Comparison of ENCODE assay signal across 11 cellular contexts in genomic region chr10:86759073-86759672, GRCh38. TPM values are rescaled to one million over a fixed set of nuclear protein-coding genes. Genes with fewer than 3 reads are reported as not detected.
DNase-seq lines count a peak whose midpoint lies in the region; ATAC-seq and TF ChIP-seq lines count a peak whose summit lies in the region.
"Had no signal": no experiment of that assay in that cellular context is flagged by ENCODE, and none has a peak within 500 bp of the region (broad histone marks: within the 10 kb centered on the region; RNA-seq: fewer than 3 reads in every experiment).

No MANE protein-coding gene starts in this region.

- no peak for ATAC-seq in aorta (ENCODE audit: low FRiP score)

- no peak overlapping the region for H3K4me2 ChIP-seq in Karpas-422 (ENCODE audit: low read depth, low read length, poor library complexity, severe bottlenecking)
- H3K4me2 ChIP-seq: KMS-11 had no signal

- 0 out of 2 replicates have a peak, but pooled peaks cover 7% of the 10 kb centered on the region for H4K20me1 ChIP-seq in Karpas-422 (ENCODE audit: insufficient read depth, low read depth, low read length)

- no peak overlapping the region for H3K9ac ChIP-seq in Karpas-422 (ENCODE audit: low read length)
- H3K9ac ChIP-seq: KMS-11 had no signal

- intact Hi-C loops in cardiac septum (cut with DNase I) (no loop called here), ascending aorta (cut with DNase I) (loop anchor here (5.0 kb wide), 4 partner anchors 38 to 208 kb away; partner anchors contain the start of gene ADIRF), aorta (cut with DNase I) (loop anchor here in 1 of 2 donors (2.0 to 5.0 kb wide), 3 partner anchors 58 to 138 kb away; no protein-coding TSS in a partner anchor)

- H3K4me3 ChIP-seq in right atrium auricular region (peak overlapping the region; percentile 62 to 70), ascending aorta (peak overlapping the region; percentile 82 to 96), aorta (ENCODE audit: low read length in 2 of 2) (peak overlapping the region; percentile 95 to 100), Karpas-422 (ENCODE audit: low read length) (no peak overlapping the region)

- DNase-seq in right atrium auricular region (ENCODE audit: low spot score) (no peak), cardiac septum (ENCODE audit: low spot score) (no peak), ascending aorta (ENCODE audit: low spot score in 2 of 2) (no peak), kidney tubule cell (ENCODE audit: low spot score) (peak; percentile 11), aorta (no peak), activated gamma-delta T cell treated with Interleukin-2 at 50 U/mL for 16 hours (no peak), Karpas-422 (no peak), NCI-H2227 treated with DMSO at 0.1 percent for 48 hours (lab: John Stamatoyannopoulos, UW) (no peak)
- DNase-seq: cortex of kidney had no signal

- H3K36me3 ChIP-seq in right atrium auricular region (no peaks in the 10 kb centered on the region), ascending aorta (no peaks in the 10 kb centered on the region), aorta (ENCODE audit: control insufficient read depth in 1 of 2, insufficient read depth in 2 of 2, low read length in 1 of 2) (no peaks in the 10 kb centered on the region), Karpas-422 (ENCODE audit: insufficient read depth, low read length) (no peaks in the 10 kb centered on the region)

- no peaks in the 10 kb centered on the region for H3K9me2 ChIP-seq in Karpas-422 (replicated peaks; ENCODE audit: insufficient read depth, low read length)

- TF ChIP-seq CTCF in right atrium auricular region (IDR thresholded peaks at IDR 0.05) (no peak), ascending aorta (IDR thresholded peaks at IDR 0.05) (no peak)

- H2AFZ ChIP-seq in Karpas-422 (ENCODE audit: low read length): no peak overlapping the region

- H3K9me3 ChIP-seq in right atrium auricular region (no peaks in the 10 kb centered on the region), ascending aorta (no peaks in the 10 kb centered on the region), aorta (ENCODE audit: control insufficient read depth, low read length) (no peaks in the 10 kb centered on the region), Karpas-422 (ENCODE audit: low read length) (no peaks in the 10 kb centered on the region)

- H3K27ac ChIP-seq in right atrium auricular region: peak overlapping the region; percentile 95 to 100
- peak overlapping the region; percentile 100 for H3K27ac ChIP-seq in ascending aorta
- peak overlapping the region in 1 of 2 donors; percentile 43 for H3K27ac ChIP-seq in aorta (ENCODE audit: low read depth in 1 of 2, low read length in 2 of 2)
- no peak overlapping the region for H3K27ac ChIP-seq in Karpas-422 (ENCODE audit: low read length)
- H3K27ac ChIP-seq: C4-2B, KMS-11 had no signal

- H3K4me1 ChIP-seq in right atrium auricular region (peaks cover 0 to 42% of the 10 kb centered on the region in 2 donors), ascending aorta (peaks cover 5 to 22% of the 10 kb centered on the region in 2 donors), aorta (ENCODE audit: control insufficient read depth in 1 of 2, insufficient read depth in 2 of 2, low read length in 2 of 2) (peaks cover 3 to 9% of the 10 kb centered on the region in 2 donors), Karpas-422 (ENCODE audit: low read length) (peaks cover 15% of the 10 kb centered on the region)

- no peaks in the 10 kb centered on the region for H3K79me2 ChIP-seq in Karpas-422 (ENCODE audit: low read length)

- H3K27me3 ChIP-seq in right atrium auricular region: no peaks in the 10 kb centered on the region
- H3K27me3 ChIP-seq in ascending aorta: no peaks in the 10 kb centered on the region
- H3K27me3 ChIP-seq in aorta (ENCODE audit: control insufficient read depth in 1 of 2, insufficient read depth in 2 of 2, low read length in 1 of 2): no peaks in the 10 kb centered on the region
- H3K27me3 ChIP-seq in Karpas-422 (ENCODE audit: low read length): no peaks in the 10 kb centered on the region

- 14 to 23% methylated on average over 3 of the region's 3 CpGs for WGBS in aorta, 2 donors

RNA-seq across cellular contexts. Expression of gene BMPR1A, which starts 2.8 kb away (rescaled TPM):
- total RNA-seq in right atrium auricular region: 10 to 100 TPM; 28.6 to 41.2 TPM
- total RNA-seq in cardiac septum: 60.0 TPM
- total RNA-seq in ascending aorta: 12.9 TPM
- 100 to 1,000 TPM; 104 to 120 TPM for total RNA-seq in aorta
- polyA plus RNA-seq in aorta: 10 to 100 TPM; 19.3 to 22.9 TPM
- 2.2 and 3.2 TPM in 2 replicates for total RNA-seq in Karpas-422 (2014; rRNA removed; shearing (Covaris generic); ENCODE audit: low replicate concordance)
